In the genomic region with DNA sequence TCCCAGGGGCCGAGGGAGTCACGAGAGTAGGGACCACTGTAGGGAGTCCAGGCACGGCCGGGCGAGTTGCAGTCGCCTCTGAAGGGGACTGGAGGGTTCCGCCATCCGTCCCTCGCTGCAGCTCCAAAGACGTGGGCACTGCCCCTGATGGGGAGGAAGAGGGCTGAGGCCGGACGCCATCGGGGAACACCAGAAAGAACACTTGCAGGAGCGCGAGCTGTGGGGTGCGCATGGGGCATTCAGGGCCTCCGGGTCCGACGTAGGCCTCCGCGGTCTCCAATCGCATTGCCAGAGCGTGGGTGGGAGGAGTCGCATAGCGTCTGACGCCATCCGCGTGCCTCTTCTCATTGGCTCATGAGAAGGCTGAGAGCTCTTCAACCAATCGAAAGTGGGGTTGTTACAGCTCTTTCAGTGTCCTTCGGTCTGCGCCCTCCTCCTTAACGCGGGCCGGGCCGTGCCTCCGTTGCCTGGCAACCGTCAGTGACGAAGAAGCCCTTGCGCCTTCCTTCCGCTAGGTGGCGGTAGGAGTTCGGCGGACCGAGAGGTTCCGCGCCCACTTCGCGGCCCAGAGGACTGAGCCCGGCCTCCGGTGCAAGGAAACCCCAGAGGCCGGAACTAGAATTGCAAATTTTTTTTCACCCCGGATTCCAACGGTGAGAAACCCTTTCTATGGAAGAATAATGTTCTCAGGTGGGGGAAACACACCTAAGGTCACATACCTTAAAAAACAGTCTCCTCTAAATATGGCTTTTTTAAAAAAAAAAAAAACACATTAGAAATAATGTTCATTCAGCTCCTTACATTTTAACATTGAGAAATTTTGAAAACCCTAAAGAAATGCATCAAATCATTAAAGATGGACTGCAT, we compare ENCODE assay signal across 8 cellular contexts. TPM values are rescaled to one million over a fixed set of nuclear protein-coding genes. Genes with fewer than 3 reads are reported as not detected.
DNase-seq lines count a peak whose midpoint lies in the region; ATAC-seq and TF ChIP-seq lines count a peak whose summit lies in the region.

A gene with protein sequence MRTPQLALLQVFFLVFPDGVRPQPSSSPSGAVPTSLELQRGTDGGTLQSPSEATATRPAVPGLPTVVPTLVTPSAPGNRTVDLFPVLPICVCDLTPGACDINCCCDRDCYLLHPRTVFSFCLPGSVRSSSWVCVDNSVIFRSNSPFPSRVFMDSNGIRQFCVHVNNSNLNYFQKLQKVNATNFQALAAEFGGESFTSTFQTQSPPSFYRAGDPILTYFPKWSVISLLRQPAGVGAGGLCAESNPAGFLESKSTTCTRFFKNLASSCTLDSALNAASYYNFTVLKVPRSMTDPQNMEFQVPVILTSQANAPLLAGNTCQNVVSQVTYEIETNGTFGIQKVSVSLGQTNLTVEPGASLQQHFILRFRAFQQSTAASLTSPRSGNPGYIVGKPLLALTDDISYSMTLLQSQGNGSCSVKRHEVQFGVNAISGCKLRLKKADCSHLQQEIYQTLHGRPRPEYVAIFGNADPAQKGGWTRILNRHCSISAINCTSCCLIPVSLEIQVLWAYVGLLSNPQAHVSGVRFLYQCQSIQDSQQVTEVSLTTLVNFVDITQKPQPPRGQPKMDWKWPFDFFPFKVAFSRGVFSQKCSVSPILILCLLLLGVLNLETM (minus strand): TSS at position 260 of the 867 bp plus-strand sequence. CDS start 28 bp downstream, at position 232.

- DNase-seq in GM12865 (ENCODE audit: low read depth) = peak; percentile 100
- peak; percentile 93 for DNase-seq in NCI-H128 (lab: John Stamatoyannopoulos, UW; ENCODE audit: unreplicated experiment)
- DNase-seq in SW 1271 (lab: John Stamatoyannopoulos, UW) = peak; percentile 98
- peak; percentile 95 for DNase-seq in activated naive CD8-positive, alpha-beta T cell treated with anti-CD3 and anti-CD28 coated beads, Interleukin-2, amount 50 U/mL, for 24 hours
- DNase-seq in Right ventricle myocardium superior = peak; percentile 97
- DNase-seq in transverse colon = peak; percentile 97

- H3K36me3 Mint-ChIP-seq in activated naive CD8-positive, alpha-beta T cell treated with anti-CD3 and anti-CD28 coated beads, Interleukin-2, amount 50 U/mL, for 24 hours (ENCODE audit: low read depth) = peaks cover 31% of the 10 kb centered on the region

- TF ChIP-seq POLR2A in transverse colon (IDR thresholded peaks at IDR 0.05) = peak; percentile 85

- H3K9me3 Mint-ChIP-seq in activated naive CD8-positive, alpha-beta T cell treated with anti-CD3 and anti-CD28 coated beads, Interleukin-2, amount 50 U/mL, for 24 hours = no peaks in the 10 kb centered on the region

- no peaks in the 10 kb centered on the region for H3K27me3 Mint-ChIP-seq in activated naive CD8-positive, alpha-beta T cell treated with anti-CD3 and anti-CD28 coated beads, Interleukin-2, amount 50 U/mL, for 24 hours

- intact Hi-C loops in Right ventricle myocardium superior (cut with DNase I) = loop anchor here (5.0 kb wide), 1 partner anchor 148 kb away; no protein-coding TSS in a partner anchor
- intact Hi-C loops in transverse colon (cut with DNase I; ENCODE audit: low total_unique reads) = no loop called here

- 0% methylated on average over 4 to 47 of the region's 53 CpGs for WGBS in transverse colon (ENCODE audit: low coverage in 1 of 2), 2 donors

- H3K9ac ChIP-seq in parathyroid adenoma = peak within 1 kb of the TSS; percentile 32

- H3K27me3 ChIP-seq in parathyroid adenoma (ENCODE audit: control insufficient read depth, insufficient read depth, low read length) (no peaks in the 10 kb centered on the region), transverse colon (no peaks in the 10 kb centered on the region)

- H3K27ac ChIP-seq in parathyroid adenoma (peak within 1 kb of the TSS; percentile 76), transverse colon (peak within 1 kb of the TSS; percentile 86 to 94 (median 88))

- H3K36me3 ChIP-seq in parathyroid adenoma (ENCODE audit: control insufficient read depth, insufficient read depth, low read length) (no peaks in the 10 kb centered on the region), transverse colon (no peaks in the 10 kb centered on the region)

- H3K4me1 ChIP-seq in parathyroid adenoma = peaks cover 10% of the 10 kb centered on the region
- peaks cover 9 to 27% (median 11%) of the 10 kb centered on the region in 4 donors for H3K4me1 ChIP-seq in transverse colon

- H3K4me2 ChIP-seq in parathyroid adenoma (ENCODE audit: low read length) = peak within 1 kb of the TSS; percentile 91

- TF ChIP-seq EP300 in transverse colon (IDR thresholded peaks at IDR 0.05; ENCODE audit: low read depth) = no peak

- TF ChIP-seq CTCF in GM12865 (IDR thresholded peaks at IDR 0.05; ENCODE audit: insufficient read depth, low read depth, low read length, missing control alignments) (peak; percentile 98), parathyroid adenoma (IDR thresholded peaks at IDR 0.05) (peak; percentile 100), transverse colon (IDR thresholded peaks at IDR 0.05) (peak; percentile 98 to 100 (median 99))

- peaks cover 10% of the 10 kb centered on the region for H3K79me2 ChIP-seq in parathyroid adenoma

- ATAC-seq in HG02678 (IDR thresholded peaks at IDR 0.05; ENCODE audit: unreplicated experiment) (peak; percentile 98), Right ventricle myocardium superior (ENCODE audit: poor library complexity) (peak; percentile 100)
- ATAC-seq in activated naive CD8-positive, alpha-beta T cell treated with anti-CD3 and anti-CD28 coated beads, Interleukin-2, amount 50 U/mL, for 24 hours = peak; percentile 100

- H3K4me3 ChIP-seq in GM12865 (ENCODE audit: low read depth, low read length) (peak within 1 kb of the TSS; percentile 92), parathyroid adenoma (ENCODE audit: low read depth, low read length) (peak within 1 kb of the TSS; percentile 87), transverse colon (peak within 1 kb of the TSS; percentile 72 to 89 (median 84))

- in situ Hi-C loops in transverse colon (cut with MboI; ENCODE audit: low pct_ligation_motif_present in 1 of 4, low pct_unique_long_range_greater_than_20kb in 1 of 4, low sequenced_read_pairs in 3 of 4) = loop anchor here in 3 of 4 donors (5.0 to 10.0 kb wide), 3 partner anchors 141 to 151 kb away; no protein-coding TSS in a partner anchor

- H3K4me1 Mint-ChIP-seq in activated naive CD8-positive, alpha-beta T cell treated with anti-CD3 and anti-CD28 coated beads, Interleukin-2, amount 50 U/mL, for 24 hours = peaks cover 40% of the 10 kb centered on the region

- H3K27ac Mint-ChIP-seq in activated naive CD8-positive, alpha-beta T cell treated with anti-CD3 and anti-CD28 coated beads, Interleukin-2, amount 50 U/mL, for 24 hours = peak within 1 kb of the TSS; percentile 90

- H3K9me3 ChIP-seq in parathyroid adenoma (ENCODE audit: control insufficient read depth, low read length) (no peaks in the 10 kb centered on the region), transverse colon (no peaks in the 10 kb centered on the region)

- peak within 1 kb of the TSS; percentile 93 for H2AFZ ChIP-seq in parathyroid adenoma

- H3K4me3 Mint-ChIP-seq in activated naive CD8-positive, alpha-beta T cell treated with anti-CD3 and anti-CD28 coated beads, Interleukin-2, amount 50 U/mL, for 24 hours = peak within 1 kb of the TSS; percentile 94

RNA-seq across cellular contexts. Expression of the gene that starts here (rescaled TPM):
- total RNA-seq in Right ventricle myocardium superior (8.5 TPM), transverse colon (10 to 100 TPM; 11.2 to 25.5 (median 20.7) TPM)

Comparison
In these comparisons a context has a peak if more than half of its experiments do, and no peak if none do; other contexts are left out.
1. Peak in every context shown above with its lines: DNase-seq, ATAC-seq, H3K4me3 ChIP-seq and H3K27ac ChIP-seq.